ENCODE assay signal across 4 cellular contexts in genomic region chr19:34464785-34465184, GRCh38. TPM values are rescaled to one million over a fixed set of nuclear protein-coding genes. Genes with fewer than 3 reads are reported as not detected.
DNase-seq lines count a peak whose midpoint lies in the region; ATAC-seq, FAIRE-seq and TF ChIP-seq lines count a peak whose summit lies in the region.
"Not testable (repeated sequence)": the region's sequence is repeated elsewhere in the genome, so short reads cannot be mapped to it uniquely, and the experiment has no call there.

No MANE protein-coding gene starts in this region.

- H2AK5ac ChIP-seq in IMR-90 (ENCODE audit: low read depth, low read length) = not testable (repeated sequence)

- H4K8ac ChIP-seq in IMR-90 (ENCODE audit: low read depth in 2 of 2, low read length in 2 of 2) = not testable (repeated sequence)

- H3K4ac ChIP-seq in IMR-90 (ENCODE audit: low read depth, low read length) = not testable (repeated sequence)

- H3K4me1 ChIP-seq in IMR-90 (ENCODE audit: control insufficient read depth, insufficient read depth, low read length); K562 (replicated peaks in 1 of 2; ENCODE audit: control insufficient read depth in 2 of 2, insufficient read depth in 2 of 2, low read length in 2 of 2); HepG2 (ENCODE audit: insufficient read depth, low read length): not testable (repeated sequence)

- not testable (repeated sequence) for H3K56ac ChIP-seq in IMR-90 (ENCODE audit: extremely low read depth, insufficient read depth, low read length)

- not testable (repeated sequence) for H2BK120ac ChIP-seq in IMR-90 (ENCODE audit: low read depth, low read length)

- not testable (repeated sequence) for BruUV-seq in IMR-90 (replicated peaks; lab: Mats Ljungman, UMichigan); K562 (replicated peaks; lab: Mats Ljungman, UMichigan); HepG2 (replicated peaks; lab: Mats Ljungman, UMichigan)

- dilution Hi-C loops in IMR-90 (cut with HindIII; ENCODE audit: low sequenced_read_pairs, unreplicated experiment) = not testable (repeated sequence)

- not testable (repeated sequence) for FAIRE-seq in K562 (lab: Jason Lieb, UNC); HepG2 (lab: Jason Lieb, UNC)

- H3K18ac ChIP-seq in IMR-90 (ENCODE audit: low read depth, low read length) = not testable (repeated sequence)

- H4K91ac ChIP-seq in IMR-90 (ENCODE audit: insufficient read depth, low read depth, low read length) = not testable (repeated sequence)

- not testable (repeated sequence) for H4K5ac ChIP-seq in IMR-90 (ENCODE audit: low read depth, low read length)

- POLR2A ChIA-PET in IMR-90 (lab: Charles Lee; ENCODE audit: unreplicated experiment); K562 (lab: Yijun Ruan, JAX); HepG2 (lab: Yijun Ruan, JAX): not testable (repeated sequence)

- TF ChIP-seq RAD21 in IMR-90 (IDR thresholded peaks at IDR 0.05; ENCODE audit: low read length); K562 (CRISPR knock-in tag; conservative IDR thresholded peaks at IDR 0.05 in 1 of 2, IDR thresholded peaks at IDR 0.05 in 1 of 2); HepG2 (CRISPR knock-in tag; IDR thresholded peaks at IDR 0.05): not testable (repeated sequence)

- H3K9me1 ChIP-seq in IMR-90 (ENCODE audit: insufficient read depth, low read length); K562 (ENCODE audit: control insufficient read depth, insufficient read depth, low read length): not testable (repeated sequence)

- H3K23ac ChIP-seq in IMR-90 (ENCODE audit: low read depth, low read length) = not testable (repeated sequence)

- CTCF ChIA-PET in IMR-90 (lab: Yijun Ruan, JAX); K562 (lab: Yijun Ruan, JAX; ENCODE audit: low intra/inter-chr PET ratio); HepG2 (lab: Yijun Ruan, JAX; ENCODE audit: low intra/inter-chr PET ratio, low total read pairs): not testable (repeated sequence)

- H3K36me3 ChIP-seq in IMR-90 (ENCODE audit: control insufficient read depth, insufficient read depth, low read length) (peaks cover 55% of the 10 kb centered on the region), K562 (ENCODE audit: control insufficient read depth, insufficient read depth, low read length) (peaks cover 98% of the 10 kb centered on the region), HepG2 (replicated peaks in 1 of 2; ENCODE audit: control insufficient read depth in 1 of 2, insufficient read depth in 2 of 2, low read length in 2 of 2) (peaks cover 27 to 89% of the 10 kb centered on the region in 2 experiments)

- H2BK15ac ChIP-seq in IMR-90 (ENCODE audit: low read depth, low read length) = not testable (repeated sequence)

- intact Hi-C loops in IMR-90 (cut with micrococcal nuclease); K562 (cut with micrococcal nuclease); Right ventricle myocardium inferior (cut with DNase I); HepG2 (cut with micrococcal nuclease; ENCODE audit: unreplicated experiment): not testable (repeated sequence)

- not testable (repeated sequence) for ATAC-seq in IMR-90 (ENCODE audit: low read depth); K562; Right ventricle myocardium inferior; HepG2

- not testable (repeated sequence) for H3K9ac ChIP-seq in IMR-90 (ENCODE audit: low read depth, low read length); K562 (ENCODE audit: insufficient read depth in 1 of 2, low read depth in 2 of 2, low read length in 2 of 2); HepG2 (ENCODE audit: insufficient read depth, low read depth, low read length)

- H3K79me1 ChIP-seq in IMR-90 (ENCODE audit: low read depth in 1 of 2, low read length in 2 of 2) = peaks cover 36 to 59% of the 10 kb centered on the region in 2 experiments

- in situ Hi-C loops in IMR-90 (cut with MboI; ENCODE audit: low sequenced_read_pairs); K562 (cut with MboI); HepG2 (cut with HindIII; ENCODE audit: extremely low pct_ligation_motif_present, low pct_unique_long_range_greater_than_20kb): not testable (repeated sequence)

- not testable (repeated sequence) for H3K9me3 ChIP-seq in IMR-90 (ENCODE audit: control insufficient read depth, insufficient read depth, low read length); K562 (replicated peaks; ENCODE audit: control insufficient read depth, insufficient read depth, low read depth, low read length); HepG2 (ENCODE audit: low read length)

- H2BK20ac ChIP-seq in IMR-90 (ENCODE audit: low read depth, low read length) = not testable (repeated sequence)

- H3K79me2 ChIP-seq in K562 (ENCODE audit: control insufficient read depth, insufficient read depth, low read length) = peaks cover 20% of the 10 kb centered on the region
- not testable (repeated sequence) for H3K79me2 ChIP-seq in HepG2 (ENCODE audit: insufficient read depth, low read length)

- H3K27ac ChIP-seq in IMR-90 (ENCODE audit: insufficient read depth, low read length); K562 (ENCODE audit: extremely low read depth, low read depth, low read length); HepG2 (ENCODE audit: extremely low read length, insufficient read depth, low read length): not testable (repeated sequence)

- not testable (repeated sequence) for H3K4me3 ChIP-seq in IMR-90 (ENCODE audit: insufficient read depth, low read depth, low read length); K562; HepG2 (replicated peaks in 1 of 3; ENCODE audit: insufficient read depth in 1 of 3, low read depth in 2 of 3, low read length in 3 of 3)

- not testable (repeated sequence) for H2BK5ac ChIP-seq in IMR-90 (ENCODE audit: low read depth, low read length, poor library complexity, severe bottlenecking)

- not testable (repeated sequence) for H2AFZ ChIP-seq in IMR-90 (replicated peaks; ENCODE audit: low read length, poor library complexity); K562 (ENCODE audit: low read depth, low read length); HepG2 (ENCODE audit: low read length)

- 100% methylated on average over 3 of the region's 4 CpGs; no CpG with 5 or more reads in 1 of the 2 experiments for WGBS in IMR-90 (ENCODE audit: extremely low coverage in 2 of 2, insufficient read length in 1 of 2), 2 experiments
- 100% methylated on average over 4 of the region's 4 CpGs for WGBS in K562 (ENCODE audit: insufficient coverage, low coverage, missing lambda C conversion rate)
- 96% methylated on average over 4 of the region's 4 CpGs for WGBS in HepG2 (ENCODE audit: low lambda C conversion rate)

- DNase-seq in IMR-90; K562 (ENCODE audit: extremely low read depth in 1 of 4, low spot score in 3 of 4); HepG2 (ENCODE audit: low spot score): not testable (repeated sequence)
- peak; percentile 33 for DNase-seq in Right ventricle myocardium inferior (ENCODE audit: missing footprints)

- H3K27me3 ChIP-seq in IMR-90 (ENCODE audit: control insufficient read depth, insufficient read depth, low read length); K562 (ENCODE audit: control insufficient read depth in 2 of 2, insufficient read depth in 2 of 2, low read length in 2 of 2); HepG2 (ENCODE audit: control insufficient read depth in 1 of 2, insufficient read depth in 2 of 2, low read length in 2 of 2): not testable (repeated sequence)

- not testable (repeated sequence) for H3K14ac ChIP-seq in IMR-90 (replicated peaks; ENCODE audit: low read depth, low read length)

- TF ChIP-seq CTCF in IMR-90 (conservative IDR thresholded peaks at IDR 0.05; ENCODE audit: low read depth, low read length); K562 (IDR thresholded peaks at IDR 0.05 in 2 of 3, conservative IDR thresholded peaks at IDR 0.05 in 1 of 3; ENCODE audit: insufficient read depth in 2 of 3, low read depth in 1 of 3, low read length in 3 of 3); HepG2 (CRISPR knock-in tag; IDR thresholded peaks at IDR 0.05): not testable (repeated sequence)

- not testable (repeated sequence) for H3K4me2 ChIP-seq in IMR-90 (ENCODE audit: low read depth, low read length); K562 (ENCODE audit: insufficient read depth, low read length); HepG2 (ENCODE audit: low read depth, low read length)

- not testable (repeated sequence) for TF ChIP-seq POLR2A in IMR-90 (IDR thresholded peaks at IDR 0.05; ENCODE audit: low read depth, low read length); K562 (conservative IDR thresholded peaks at IDR 0.05); HepG2 (IDR thresholded peaks at IDR 0.05; ENCODE audit: insufficient read depth in 1 of 2, low read depth in 2 of 2, low read length in 2 of 2)

- peaks cover 25% of the 10 kb centered on the region for H4K20me1 ChIP-seq in IMR-90 (ENCODE audit: insufficient read depth, low read length)
- H4K20me1 ChIP-seq in K562 (replicated peaks; ENCODE audit: control insufficient read depth, insufficient read depth, low read length); HepG2 (ENCODE audit: insufficient read depth, low read length): not testable (repeated sequence)

- not testable (repeated sequence) for H2AK9ac ChIP-seq in IMR-90 (replicated peaks; ENCODE audit: low read depth, low read length, poor library complexity)

- TF ChIP-seq EP300 in K562 (IDR thresholded peaks at IDR 0.05; ENCODE audit: low read length); HepG2 (IDR thresholded peaks at IDR 0.05; ENCODE audit: low read depth in 2 of 2, low read length in 2 of 2); HepG2 (CRISPR knock-in tag; IDR thresholded peaks at IDR 0.05; ENCODE audit: borderline replicate concordance): not testable (repeated sequence)

RNA-seq across cellular contexts. Expression of gene WTIP, which starts 16.8 kb away (rescaled TPM):
- total RNA-seq in IMR-90 (2012; rRNA removed) (35.0 and 48.9 TPM in 2 replicates), K562 (2014; rRNA removed) (0.14 and 0.16 TPM in 2 replicates), K562 (2014; rRNA removed; fragmentation: Illumina TruSeq; extraction: Trizol) (0.07 TPM in 1 of 2 replicates, not detected in the other), K562 (2015; rRNA removed; fragmentation: Illumina TruSeq; extraction: Trizol) (0.49 and 0.51 TPM in 2 replicates), K562 (2021) (0.31 and 0.53 TPM in 2 replicates), Right ventricle myocardium inferior (21.8 TPM), HepG2 (2016; rRNA removed; fragmentation: Illumina TruSeq; extraction: Trizol) (9.0 and 15.0 TPM in 2 replicates)
- polyA plus RNA-seq in IMR-90 (2012; rRNA removed) (30.3 and 30.7 TPM in 2 replicates), K562 (2011; rRNA removed) (0.38 and 0.81 TPM in 2 replicates), K562 (2014; fragmentation: Illumina TruSeq; extraction: Trizol) (0.16 and 0.28 TPM in 2 replicates), K562 (2014; fragmentation: Nextera tagmentation; extraction: Ambion mirVana) (under 1 TPM in 1 of 2 experiments, not detected in 1; under 0.01 TPM), K562 (2014; rRNA removed) (0.11 and 0.54 TPM in 2 replicates), HepG2 (2011; rRNA removed) (18.1 and 20.9 TPM in 2 replicates)
- polyA plus RNA-seq in IMR-90 (2012; cell fraction: cytosol; rRNA removed) = 25.9 and 38.5 TPM in 2 replicates
- 19.3 and 41.0 TPM in 2 replicates for polyA plus RNA-seq in IMR-90 (2012; cell fraction: nucleus; rRNA removed; ENCODE audit: low replicate concordance)
- 0.99 and 1.6 TPM in 2 replicates for total RNA-seq in K562 (2011; cell fraction: chromatin; rRNA removed; ENCODE audit: low replicate concordance)
- total RNA-seq in K562 (2011; cell fraction: nucleolus; rRNA removed) = 0.50 and 0.53 TPM in 2 replicates
- 0.51 and 0.84 TPM in 2 replicates for total RNA-seq in K562 (2011; cell fraction: nucleoplasm; rRNA removed)
- 0.79 and 0.86 TPM in 2 replicates for polyA plus RNA-seq in K562 (2011; cell fraction: cytosol; rRNA removed)
- polyA plus RNA-seq in K562 (2011; cell fraction: nucleus; rRNA removed) = 0.80 and 0.97 TPM in 2 replicates
- 0.22 and 0.35 TPM in 2 replicates for polyA plus RNA-seq in K562 (2012)
- polyA minus RNA-seq in K562 (2011; rRNA and poly(A)+ RNA removed) = 0.54 and 1.8 TPM in 2 replicates
- polyA minus RNA-seq in K562 (2011; cell fraction: cytosol; rRNA and poly(A)+ RNA removed) = 1.8 TPM in 1 of 2 replicates, not detected in the other
- 0.13 and 0.22 TPM in 2 replicates for polyA minus RNA-seq in K562 (2011; cell fraction: nucleus; rRNA and poly(A)+ RNA removed)
- total RNA-seq in HepG2 (2016; cell fraction: cytosol; rRNA removed; fragmentation: Illumina TruSeq; extraction: Trizol; ENCODE audit: low read depth) = 12.3 and 12.5 TPM in 2 replicates
- 7.6 and 12.6 TPM in 2 replicates for total RNA-seq in HepG2 (2016; cell fraction: insoluble cytoplasmic fraction; rRNA removed; fragmentation: Illumina TruSeq; extraction: Trizol)
- total RNA-seq in HepG2 (2016; cell fraction: membrane; rRNA removed; fragmentation: Illumina TruSeq; extraction: Trizol) = 23.0 and 32.2 TPM in 2 replicates
- 6.1 and 7.1 TPM in 2 replicates for total RNA-seq in HepG2 (2016; cell fraction: nucleus; rRNA removed; fragmentation: Illumina TruSeq; extraction: Trizol)
- polyA plus RNA-seq in HepG2 (2011; cell fraction: cytosol; rRNA removed) = 13.7 and 18.9 TPM in 2 replicates
- 11.0 and 12.4 TPM in 2 replicates for polyA plus RNA-seq in HepG2 (2011; cell fraction: nucleus; rRNA removed)
- polyA plus RNA-seq in HepG2 (2012) = 6.7 and 12.4 TPM in 2 replicates
- 9.0 and 11.1 TPM in 2 replicates for polyA plus RNA-seq in HepG2 (2016; cell fraction: cytosol; fragmentation: Illumina TruSeq; extraction: Trizol; ENCODE audit: low read depth)
- 7.0 and 8.8 TPM in 2 replicates for polyA plus RNA-seq in HepG2 (2016; cell fraction: insoluble cytoplasmic fraction; fragmentation: Illumina TruSeq; extraction: Trizol; ENCODE audit: low read depth)
- 18.0 and 20.4 TPM in 2 replicates for polyA plus RNA-seq in HepG2 (2016; cell fraction: membrane; fragmentation: Illumina TruSeq; extraction: Trizol; ENCODE audit: low read depth)
- 7.5 and 9.5 TPM in 2 replicates for polyA plus RNA-seq in HepG2 (2016; cell fraction: nucleus; fragmentation: Illumina TruSeq; extraction: Trizol; ENCODE audit: insufficient read depth, low read depth)
- polyA minus RNA-seq in HepG2 (2011; rRNA and poly(A)+ RNA removed; ENCODE audit: low replicate concordance) = 3.6 and 41.2 TPM in 2 replicates
- 11.4 and 11.8 TPM in 2 replicates for polyA minus RNA-seq in HepG2 (2011; cell fraction: cytosol; rRNA and poly(A)+ RNA removed)
- 2.4 and 5.6 TPM in 2 replicates for polyA minus RNA-seq in HepG2 (2011; cell fraction: nucleus; rRNA and poly(A)+ RNA removed)

RNA-seq across cellular contexts. Expression of gene UBA2, which starts 36.6 kb away (rescaled TPM):
- total RNA-seq in IMR-90 (2012; rRNA removed) = 135 and 153 TPM in 2 replicates
- polyA plus RNA-seq in IMR-90 (2012; rRNA removed) = 82.3 and 82.8 TPM in 2 replicates
- polyA plus RNA-seq in IMR-90 (2012; cell fraction: cytosol; rRNA removed) = 14.1 and 26.7 TPM in 2 replicates
- polyA plus RNA-seq in IMR-90 (2012; cell fraction: nucleus; rRNA removed; ENCODE audit: low replicate concordance) = 5.9 and 37.2 TPM in 2 replicates
- 209 and 222 TPM in 2 replicates for total RNA-seq in K562 (2011; cell fraction: chromatin; rRNA removed; ENCODE audit: low replicate concordance)
- total RNA-seq in K562 (2011; cell fraction: nucleolus; rRNA removed) = 59.7 and 66.9 TPM in 2 replicates
- total RNA-seq in K562 (2011; cell fraction: nucleoplasm; rRNA removed) = 107 and 129 TPM in 2 replicates
- 249 and 271 TPM in 2 replicates for total RNA-seq in K562 (2014; rRNA removed)
- total RNA-seq in K562 (2014; rRNA removed; fragmentation: Illumina TruSeq; extraction: Trizol) = 297 and 375 TPM in 2 replicates
- 264 and 274 TPM in 2 replicates for total RNA-seq in K562 (2015; rRNA removed; fragmentation: Illumina TruSeq; extraction: Trizol)
- 196 and 199 TPM in 2 replicates for total RNA-seq in K562 (2021)
- 345 and 444 TPM in 2 replicates for polyA plus RNA-seq in K562 (2011; rRNA removed)
- 156 and 219 TPM in 2 replicates for polyA plus RNA-seq in K562 (2011; cell fraction: cytosol; rRNA removed)
- polyA plus RNA-seq in K562 (2011; cell fraction: nucleus; rRNA removed) = 102 and 133 TPM in 2 replicates
- polyA plus RNA-seq in K562 (2012) = 188 and 336 TPM in 2 replicates
- polyA plus RNA-seq in K562 (2014; fragmentation: Illumina TruSeq; extraction: Trizol) = 230 and 254 TPM in 2 replicates
- polyA plus RNA-seq in K562 (2014; fragmentation: Nextera tagmentation; extraction: Ambion mirVana) = 10 to 100 TPM; 80.0 to 89.7 TPM
- 266 and 283 TPM in 2 replicates for polyA plus RNA-seq in K562 (2014; rRNA removed)
- polyA minus RNA-seq in K562 (2011; rRNA and poly(A)+ RNA removed) = 560 and 566 TPM in 2 replicates
- 238 and 297 TPM in 2 replicates for polyA minus RNA-seq in K562 (2011; cell fraction: cytosol; rRNA and poly(A)+ RNA removed)
- 43.4 and 84.3 TPM in 2 replicates for polyA minus RNA-seq in K562 (2011; cell fraction: nucleus; rRNA and poly(A)+ RNA removed)
- total RNA-seq in Right ventricle myocardium inferior = 42.4 TPM
- 222 and 327 TPM in 2 replicates for total RNA-seq in HepG2 (2016; rRNA removed; fragmentation: Illumina TruSeq; extraction: Trizol)
- 111 and 132 TPM in 2 replicates for total RNA-seq in HepG2 (2016; cell fraction: cytosol; rRNA removed; fragmentation: Illumina TruSeq; extraction: Trizol; ENCODE audit: low read depth)
- total RNA-seq in HepG2 (2016; cell fraction: insoluble cytoplasmic fraction; rRNA removed; fragmentation: Illumina TruSeq; extraction: Trizol) = 217 and 335 TPM in 2 replicates
- total RNA-seq in HepG2 (2016; cell fraction: membrane; rRNA removed; fragmentation: Illumina TruSeq; extraction: Trizol) = 253 and 274 TPM in 2 replicates
- 84.0 and 88.3 TPM in 2 replicates for total RNA-seq in HepG2 (2016; cell fraction: nucleus; rRNA removed; fragmentation: Illumina TruSeq; extraction: Trizol)
- polyA plus RNA-seq in HepG2 (2011; rRNA removed) = 117 and 172 TPM in 2 replicates
- 89.3 and 104 TPM in 2 replicates for polyA plus RNA-seq in HepG2 (2011; cell fraction: cytosol; rRNA removed)
- polyA plus RNA-seq in HepG2 (2011; cell fraction: nucleus; rRNA removed) = 43.7 and 47.8 TPM in 2 replicates
- polyA plus RNA-seq in HepG2 (2012) = 112 and 146 TPM in 2 replicates
- 64.4 and 67.9 TPM in 2 replicates for polyA plus RNA-seq in HepG2 (2016; cell fraction: cytosol; fragmentation: Illumina TruSeq; extraction: Trizol; ENCODE audit: low read depth)
- 228 and 233 TPM in 2 replicates for polyA plus RNA-seq in HepG2 (2016; cell fraction: insoluble cytoplasmic fraction; fragmentation: Illumina TruSeq; extraction: Trizol; ENCODE audit: low read depth)
- polyA plus RNA-seq in HepG2 (2016; cell fraction: membrane; fragmentation: Illumina TruSeq; extraction: Trizol; ENCODE audit: low read depth) = 113 and 131 TPM in 2 replicates
- 93.7 and 95.4 TPM in 2 replicates for polyA plus RNA-seq in HepG2 (2016; cell fraction: nucleus; fragmentation: Illumina TruSeq; extraction: Trizol; ENCODE audit: insufficient read depth, low read depth)
- 113 and 118 TPM in 2 replicates for polyA minus RNA-seq in HepG2 (2011; rRNA and poly(A)+ RNA removed; ENCODE audit: low replicate concordance)
- 132 and 194 TPM in 2 replicates for polyA minus RNA-seq in HepG2 (2011; cell fraction: cytosol; rRNA and poly(A)+ RNA removed)
- polyA minus RNA-seq in HepG2 (2011; cell fraction: nucleus; rRNA and poly(A)+ RNA removed) = 68.1 and 99.3 TPM in 2 replicates
